ENCODE assay signal across 17 cellular contexts in genomic region chr11:5591613-5592012, GRCh38. TPM values are rescaled to one million over a fixed set of nuclear protein-coding genes. Genes with fewer than 3 reads are reported as not detected.
DNase-seq lines count a peak whose midpoint lies in the region; TF ChIP-seq lines count a peak whose summit lies in the region.
"Had no signal": no experiment of that assay in that cellular context is flagged by ENCODE, and none has a peak within 500 bp of the region (broad histone marks: within the 10 kb centered on the region; RNA-seq: fewer than 3 reads in every experiment).

No MANE protein-coding gene starts in this region.

- DNase-seq in Caki2 (ENCODE audit: low read depth) (peak; percentile 31), M059J (ENCODE audit: low read depth) (peak; percentile 41), epithelial cell of proximal tubule (ENCODE audit: low read depth) (peak; percentile 88), renal cortical epithelial cell (ENCODE audit: low read depth) (peak; percentile 96), NOMO-1 (lab: John Stamatoyannopoulos, UW; ENCODE audit: unreplicated experiment in 2 of 2) (no peak), anterior cingulate cortex (lab: John Stamatoyannopoulos, UW) (no peak), NCI-H446 treated with DMSO at 0.1 percent for 48 hours (lab: John Stamatoyannopoulos, UW) (no peak)
- DNase-seq: AML-193; GF-D8; GOT3; MG63; NCI-H187 treated with DMSO at 0.1 percent for 48 hours; NCI-H2171; NCI-H446; NK-92 treated with Interleukin-12 subunit alpha and Interleukin-12 subunit beta, amount 100 ng/mL, for 24 hours had no signal

- no peak overlapping the region for H3K4me3 ChIP-seq in epithelial cell of proximal tubule (ENCODE audit: low read depth, low read length)
- H3K4me3 ChIP-seq: MG63, SJSA1 had no signal

- in situ Hi-C loops in Caki2 (cut with HindIII; ENCODE audit: low pct_unique_long_range_greater_than_20kb, low sequenced_read_pairs): no loop called here

- no peak for TF ChIP-seq CTCF in epithelial cell of proximal tubule (conservative IDR thresholded peaks at IDR 0.05; ENCODE audit: low read depth, low read length)

RNA-seq across cellular contexts. Expression of gene TRIM6, which starts 4.8 kb away (rescaled TPM):
- total RNA-seq in Caki2 (2014; rRNA removed; shearing (Covaris generic); ENCODE audit: low replicate concordance): 11.1 and 12.0 TPM in 2 replicates
- 9.6 and 24.7 TPM in 2 replicates for total RNA-seq in M059J (2014; rRNA removed; shearing (Covaris generic))
- total RNA-seq in epithelial cell of proximal tubule (1.4 and 6.3 TPM in 2 replicates), renal cortical epithelial cell (10.4 and 19.5 TPM in 2 replicates)

RNA-seq across cellular contexts. Expression of gene OR52B6, which starts 10.9 kb away (rescaled TPM):
- not detected in 2 replicates for total RNA-seq in Caki2 (2014; rRNA removed; shearing (Covaris generic); ENCODE audit: low replicate concordance)
- total RNA-seq in M059J (2014; rRNA removed; shearing (Covaris generic)): not detected in 2 replicates
- total RNA-seq in epithelial cell of proximal tubule (not detected in 2 replicates), renal cortical epithelial cell (not detected in 2 replicates)
- total RNA-seq: Daoy, SJSA1 had no signal

RNA-seq across cellular contexts. Expression of gene TRIM34, which starts 33.2 kb away (rescaled TPM):
- 8.1 and 15.3 TPM in 2 replicates for total RNA-seq in Caki2 (2014; rRNA removed; shearing (Covaris generic); ENCODE audit: low replicate concordance)
- total RNA-seq in M059J (2014; rRNA removed; shearing (Covaris generic)): 13.2 and 22.2 TPM in 2 replicates
- total RNA-seq in epithelial cell of proximal tubule (2.4 and 7.8 TPM in 2 replicates), renal cortical epithelial cell (10.7 and 15.3 TPM in 2 replicates)

RNA-seq across cellular contexts. Expression of gene OR52H1, which starts 43.3 kb away (rescaled TPM):
- total RNA-seq in Caki2 (2014; rRNA removed; shearing (Covaris generic); ENCODE audit: low replicate concordance): not detected in 2 replicates
- total RNA-seq in M059J (2014; rRNA removed; shearing (Covaris generic)): not detected in 2 replicates
- total RNA-seq in epithelial cell of proximal tubule: not detected in 2 replicates
- total RNA-seq in renal cortical epithelial cell: 0.10 TPM in 1 of 2 replicates, not detected in the other
- total RNA-seq: Daoy, SJSA1 had no signal

Comparison
In these comparisons a context has a peak if more than half of its experiments do, and no peak if none do; other contexts are left out.
1. DNase-seq: peak in Caki2 (single experiment), M059J (single experiment), epithelial cell of proximal tubule (single experiment) and renal cortical epithelial cell (single experiment); none in NOMO-1 (0 of 2), anterior cingulate cortex (0 of 58) and NCI-H446 treated with DMSO at 0.1 percent for 48 hours (single experiment).